21 cellular contexts compared by ENCODE assay signal in the genomic region with DNA sequence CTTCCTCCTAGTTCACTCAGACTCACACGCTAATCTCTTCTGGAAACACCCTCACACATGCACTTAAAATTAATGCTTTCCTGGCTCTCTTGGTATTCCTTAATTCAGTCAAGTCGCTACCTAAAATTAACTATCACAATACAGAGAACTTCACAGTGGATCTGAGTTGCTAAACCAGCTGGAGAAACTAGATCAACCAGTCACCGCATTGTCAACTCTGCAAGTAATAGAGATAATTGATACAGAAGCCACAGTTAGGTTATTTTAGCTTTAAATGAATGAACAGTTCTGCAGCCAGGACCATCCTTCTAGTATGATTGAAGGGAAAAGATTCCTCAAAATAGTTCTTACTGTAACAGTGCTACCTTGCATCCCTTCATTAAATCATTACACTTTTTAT. TPM values are rescaled to one million over a fixed set of nuclear protein-coding genes. Genes with fewer than 3 reads are reported as not detected.
DNase-seq lines count a peak whose midpoint lies in the region; ATAC-seq and TF ChIP-seq lines count a peak whose summit lies in the region.
"Had no signal": no experiment of that assay in that cellular context is flagged by ENCODE, and none has a peak within 500 bp of the region (broad histone marks: within the 10 kb centered on the region; RNA-seq: fewer than 3 reads in every experiment).

No MANE protein-coding gene starts in this region.

- DNase-seq in left ventricle myocardium inferior (no peak), left cardiac atrium (no peak), epithelial cell of esophagus (ENCODE audit: low read depth) (peak; percentile 34), mesothelial cell of epicardium (ENCODE audit: low spot score in 2 of 2, unreplicated experiment in 2 of 2) (no peak), HUDEP-2 (lab: John Stamatoyannopoulos, UW; ENCODE audit: unreplicated experiment in 76 of 76) (no peak), OCI-M1 (lab: John Stamatoyannopoulos, UW) (no peak)
- DNase-seq: 8988T; Caco-2; CD4-positive, CD25-positive, alpha-beta regulatory T cell; CD8-positive, alpha-beta T cell; DMS 273 treated with DMSO at 0.1 percent for 48 hours; DMS79; EL; GDM1; H9 had no signal

- no peaks in the 10 kb centered on the region for H3K9me3 ChIP-seq in left ventricle myocardium inferior (replicated peaks)
- H3K9me3 ChIP-seq: A549, BLaER1, Caco-2 had no signal

- no peaks in the 10 kb centered on the region for H3K36me3 ChIP-seq in left ventricle myocardium inferior
- H3K36me3 ChIP-seq: BLaER1 had no signal

- H3K4me1 Mint-ChIP-seq in mesothelial cell of epicardium, result peaks cover 28% of the 10 kb centered on the region

- TF ChIP-seq CTCF in left ventricle myocardium inferior (IDR thresholded peaks at IDR 0.05; ENCODE audit: borderline replicate concordance) (no peak), epithelial cell of esophagus (IDR thresholded peaks at IDR 0.05; ENCODE audit: insufficient read depth, low read depth, low read length, missing control alignments) (no peak), mesothelial cell of epicardium (IDR thresholded peaks at IDR 0.05; ENCODE audit: unreplicated experiment) (no peak)

- no peak overlapping the region for H3K4me3 Mint-ChIP-seq in mesothelial cell of epicardium
- H3K4me3 Mint-ChIP-seq: CD4-positive, CD25-positive, alpha-beta regulatory T cell; CD8-positive, alpha-beta T cell; GM23338; H9 had no signal

- H3K27me3 ChIP-seq in left ventricle myocardium inferior (ENCODE audit: low read depth), result no peaks in the 10 kb centered on the region
- H3K27me3 ChIP-seq: BLaER1 had no signal

- H3K9me3 Mint-ChIP-seq in mesothelial cell of epicardium, result no peaks in the 10 kb centered on the region
- H3K9me3 Mint-ChIP-seq: CD8-positive, alpha-beta T cell; GM23338; H9 had no signal

- H3K27ac Mint-ChIP-seq in mesothelial cell of epicardium, result peak overlapping the region; percentile 76
- H3K27ac Mint-ChIP-seq: CD4-positive, CD25-positive, alpha-beta regulatory T cell; CD8-positive, alpha-beta T cell; GM23338; H9 had no signal

- no peak overlapping the region for H3K4me3 ChIP-seq in left ventricle myocardium inferior
- H3K4me3 ChIP-seq in epithelial cell of esophagus (ENCODE audit: low read length), result no peak overlapping the region
- H3K4me3 ChIP-seq: A549, BLaER1, GM23338 had no signal

- ATAC-seq in left cardiac atrium (no peak), HG02798 (IDR thresholded peaks at IDR 0.05; ENCODE audit: poor library complexity, unreplicated experiment) (no peak)
- ATAC-seq: A549; CD8-positive, alpha-beta T cell; GM23338; HCT116 had no signal

- H3K27me3 Mint-ChIP-seq in mesothelial cell of epicardium (ENCODE audit: low read depth), result no peaks in the 10 kb centered on the region

- intact Hi-C loops in left ventricle myocardium inferior (cut with micrococcal nuclease) (no loop called here), left cardiac atrium (cut with DNase I) (no loop called here)

- no peaks in the 10 kb centered on the region for H3K36me3 Mint-ChIP-seq in mesothelial cell of epicardium
- H3K36me3 Mint-ChIP-seq: CD4-positive, CD25-positive, alpha-beta regulatory T cell; CD8-positive, alpha-beta T cell had no signal

- peak overlapping the region; percentile 53 for H3K27ac ChIP-seq in left ventricle myocardium inferior (replicated peaks)
- H3K27ac ChIP-seq: A549, BLaER1, C4-2B had no signal

- H3K4me1 ChIP-seq in left ventricle myocardium inferior, result peaks cover 7% of the 10 kb centered on the region

RNA-seq across cellular contexts. Expression of a gene that starts 6.0 kb away (rescaled TPM):
- 11.4 TPM for total RNA-seq in left ventricle myocardium inferior
- 10 to 100 TPM; 15.6 to 17.2 TPM for total RNA-seq in left cardiac atrium
- 49.6 to 54.2 TPM (median 52.4 TPM) in 3 replicates for total RNA-seq in mesothelial cell of epicardium
